In the genomic region with DNA sequence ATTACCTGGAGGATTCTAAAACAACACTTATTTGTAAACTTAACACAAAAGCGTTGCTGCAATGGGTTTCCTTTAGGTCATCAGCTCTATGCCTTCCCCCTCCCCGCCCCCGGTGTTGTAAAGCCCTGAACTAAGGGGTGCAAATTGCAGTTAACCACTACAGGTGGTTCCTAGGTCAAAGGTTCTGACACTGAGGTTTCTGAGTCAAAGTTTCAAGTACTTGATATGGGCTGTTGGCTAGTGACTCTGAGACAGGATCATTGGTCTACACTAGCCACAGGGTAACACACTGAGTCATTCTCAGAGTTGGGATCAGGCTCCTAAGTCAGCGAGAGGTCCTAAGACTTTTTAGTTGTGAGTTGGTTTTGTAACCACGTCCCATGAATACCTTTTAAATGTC, we compare ENCODE assay signal across 9 cellular contexts. TPM values are rescaled to one million over a fixed set of nuclear protein-coding genes. Genes with fewer than 3 reads are reported as not detected.
DNase-seq lines count a peak whose midpoint lies in the region; ATAC-seq lines count a peak whose summit lies in the region.
"Had no signal": no experiment of that assay in that cellular context is flagged by ENCODE, and none has a peak within 500 bp of the region (broad histone marks: within the 10 kb centered on the region; RNA-seq: fewer than 3 reads in every experiment).

No MANE protein-coding gene starts in this region.

- peak; percentile 41 to 49 for DNase-seq in stimulated activated CD4-positive, alpha-beta T cell treated with anti-CD3 and anti-CD28 coated beads, Interleukin-4, amount 100 ng/mL, for 48 hours (ENCODE audit: low read depth in 2 of 2)
- DNase-seq in NCI-H748 treated with DMSO at 0.1 percent for 48 hours (lab: John Stamatoyannopoulos, UW) (no peak), posterior vena cava (ENCODE audit: low spot score) (no peak), EL (no peak)
- DNase-seq: NCI-H2081 had no signal

- peaks cover 3% of the 10 kb centered on the region for H3K27me3 Mint-ChIP-seq in T-helper 1 cell treated with Interleukin-12 subunit alpha and Interleukin-12 subunit beta and Interleukin-4 antibody, amounts not matched to agents 30 μg/mL and 1 μg/mL, for 36 hours (ENCODE audit: low read depth)

- H3K9me3 Mint-ChIP-seq in T-helper 1 cell treated with Interleukin-12 subunit alpha and Interleukin-12 subunit beta and Interleukin-4 antibody, amounts not matched to agents 30 μg/mL and 1 μg/mL, for 36 hours: no peaks in the 10 kb centered on the region

- H3K36me3 Mint-ChIP-seq in T-helper 1 cell treated with Interleukin-12 subunit alpha and Interleukin-12 subunit beta and Interleukin-4 antibody, amounts not matched to agents 30 μg/mL and 1 μg/mL, for 36 hours (ENCODE audit: low read depth): peaks cover 2% of the 10 kb centered on the region

- intact Hi-C loops in posterior vena cava (cut with DNase I): no loop called here

- ATAC-seq in GM19043 (IDR thresholded peaks at IDR 0.05; ENCODE audit: low read depth, unreplicated experiment) (peak; percentile 69), HG02678 (IDR thresholded peaks at IDR 0.05; ENCODE audit: unreplicated experiment) (peak; percentile 84)

- peaks cover 32% of the 10 kb centered on the region for H3K4me1 Mint-ChIP-seq in T-helper 1 cell treated with Interleukin-12 subunit alpha and Interleukin-12 subunit beta and Interleukin-4 antibody, amounts not matched to agents 30 μg/mL and 1 μg/mL, for 36 hours (ENCODE audit: low read depth)

- H3K4me3 Mint-ChIP-seq in T-helper 1 cell treated with Interleukin-12 subunit alpha and Interleukin-12 subunit beta and Interleukin-4 antibody, amounts not matched to agents 30 μg/mL and 1 μg/mL, for 36 hours: no peak overlapping the region

- peak overlapping the region; percentile 83 for H3K27ac Mint-ChIP-seq in T-helper 1 cell treated with Interleukin-12 subunit alpha and Interleukin-12 subunit beta and Interleukin-4 antibody, amounts not matched to agents 30 μg/mL and 1 μg/mL, for 36 hours

RNA-seq across cellular contexts. Expression of gene IL1B, which starts 15.4 kb away (rescaled TPM):
- total RNA-seq in posterior vena cava: 1 to 10 TPM; 1.0 to 1.1 TPM
- total RNA-seq: activated CD8-positive, alpha-beta memory T cell treated with anti-CD3 and anti-CD28 coated beads for 36 hours had no signal

RNA-seq across cellular contexts. Expression of gene IL1A, which starts 36.8 kb away (rescaled TPM):
- total RNA-seq in posterior vena cava: not detected

RNA-seq across cellular contexts. Expression of gene CKAP2L, which starts 56.7 kb away (rescaled TPM):
- under 1 TPM; 0.24 to 0.65 TPM for total RNA-seq in posterior vena cava

Comparison
In these comparisons a context has a peak if more than half of its experiments do, and no peak if none do; other contexts are left out.
1. DNase-seq: peak in stimulated activated CD4-positive, alpha-beta T cell treated with anti-CD3 and anti-CD28 coated beads, Interleukin-4, amount 100 ng/mL, for 48 hours (2 of 2); none in NCI-H748 treated with DMSO at 0.1 percent for 48 hours (single experiment), posterior vena cava (single experiment) and EL (single experiment).